ENCODE assay signal across 15 cellular contexts in the genomic region with DNA sequence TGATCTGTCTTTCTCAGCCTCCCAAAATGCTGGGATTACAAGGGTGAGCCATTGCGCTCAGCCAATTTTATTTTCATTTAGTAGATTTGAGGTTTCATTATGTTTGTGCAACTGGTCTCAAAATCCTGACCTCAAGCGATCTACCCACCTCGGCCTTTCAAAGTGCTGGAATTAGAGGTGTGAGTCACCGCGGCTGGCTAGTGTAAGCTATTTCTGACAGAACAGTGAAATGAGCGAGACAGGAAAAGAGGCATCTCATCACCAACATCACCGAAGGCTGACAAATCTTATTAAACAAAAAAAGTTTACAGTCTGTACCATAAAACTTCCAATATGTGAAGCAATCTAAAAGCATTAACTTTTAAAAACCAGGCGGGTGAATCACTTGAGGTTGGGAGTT. TPM values are rescaled to one million over a fixed set of nuclear protein-coding genes. Genes with fewer than 3 reads are reported as not detected.
DNase-seq lines count a peak whose midpoint lies in the region; FAIRE-seq and TF ChIP-seq lines count a peak whose summit lies in the region.
"Had no signal": no experiment of that assay in that cellular context is flagged by ENCODE, and none has a peak within 500 bp of the region (broad histone marks: within the 10 kb centered on the region; RNA-seq: fewer than 3 reads in every experiment).

No MANE protein-coding gene starts in this region.

- intact Hi-C loops in stomach (cut with DNase I; ENCODE audit: low total_unique reads): no loop called here

- no peak for FAIRE-seq in D721Med (lab: Jason Lieb, UNC)
- FAIRE-seq: kidney, TTC549 had no signal

- TF ChIP-seq CTCF in WERI-Rb-1 (IDR thresholded peaks at IDR 0.05; ENCODE audit: low read depth, low read length) (no peak), stomach (IDR thresholded peaks at IDR 0.05) (no peak), D721Med (IDR thresholded peaks at IDR 0.05; ENCODE audit: insufficient read depth, missing control alignments) (no peak), RWPE1 (conservative IDR thresholded peaks at IDR 0.05; ENCODE audit: low read depth) (no peak)

- H3K36me3 ChIP-seq in WERI-Rb-1 (peaks cover 35% of the 10 kb centered on the region), stomach (peaks cover 0 to 26% (median 6%) of the 10 kb centered on the region in 4 donors)

- POLR2A ChIA-PET in RWPE1 (lab: Yijun Ruan, JAX; ENCODE audit: low non-redundant PET): no interaction called here

- no peaks in the 10 kb centered on the region for H3K27me3 ChIP-seq in WERI-Rb-1 (ENCODE audit: insufficient read depth, low read depth, severe bottlenecking)
- H3K27me3 ChIP-seq in stomach: no peaks in the 10 kb centered on the region

- DNase-seq in M059J (ENCODE audit: low read depth) (peak; percentile 98), WERI-Rb-1 (no peak), islet precursor cell (peak; percentile 60), stomach (peak; percentile 53), D721Med (ENCODE audit: insufficient read length, low spot score) (no peak), RWPE1 (ENCODE audit: low spot score) (no peak), mucosa of gallbladder (ENCODE audit: low spot score) (no peak), NCI-H128 (lab: John Stamatoyannopoulos, UW; ENCODE audit: unreplicated experiment) (no peak)
- DNase-seq: foreskin melanocyte, HFFc6, kidney, naive B cell, NCI-H1092, NCI-H446 had no signal

- TF ChIP-seq POLR2A in stomach (IDR thresholded peaks at IDR 0.05): no peak

- CTCF ChIA-PET in RWPE1 (lab: Yijun Ruan, JAX): interaction anchor here (0.7 kb wide), 1 partner anchor 102 kb away, joined by 4 read pairs; no protein-coding TSS in a partner anchor

- H3K27ac ChIP-seq in WERI-Rb-1 (peak overlapping the region; percentile 85), stomach (peak overlapping the region; percentile 79 to 95 (median 82)), RWPE1 (no peak overlapping the region)

- WGBS in stomach, 5 donors: 34 to 69% (median 48%) methylated on average over 8 of the region's 8 CpGs

- no peaks in the 10 kb centered on the region for H3K9me3 ChIP-seq in WERI-Rb-1 (ENCODE audit: severe bottlenecking)
- no peaks in the 10 kb centered on the region for H3K9me3 ChIP-seq in stomach

- H3K4me3 ChIP-seq in WERI-Rb-1 (ENCODE audit: low read depth, low read length): no peak overlapping the region
- peak overlapping the region in 1 of 4 donors; percentile 16 for H3K4me3 ChIP-seq in stomach

- TF ChIP-seq EP300 in stomach (IDR thresholded peaks at IDR 0.05): no peak

- H3K4me1 ChIP-seq in stomach: peaks cover 16 to 56% (median 43%) of the 10 kb centered on the region in 4 donors

RNA-seq across cellular contexts. Expression of a gene that starts 12.2 kb away (rescaled TPM):
- 7.8 and 8.1 TPM in 2 replicates for total RNA-seq in M059J (2014; rRNA removed; shearing (Covaris generic))
- total RNA-seq in stomach: 10 to 100 TPM in 2 of 5 donors, 1 to 10 TPM in 2, under 1 TPM in 1; 0.29 to 13.4 (median 9.3) TPM
- 1 to 10 TPM; 2.6 to 5.7 (median 3.9) TPM for polyA plus RNA-seq in stomach
- 39.0 TPM for total RNA-seq in mucosa of gallbladder

RNA-seq across cellular contexts. Expression of a gene that starts 27.2 kb away (rescaled TPM):
- total RNA-seq in M059J (2014; rRNA removed; shearing (Covaris generic)): 14.9 and 42.1 TPM in 2 replicates
- 10 to 100 TPM in 4 of 5 donors, 1 to 10 TPM in 1; 2.9 to 41.4 (median 16.9) TPM for total RNA-seq in stomach
- polyA plus RNA-seq in stomach: 1 to 10 TPM; 3.2 to 4.0 (median 3.8) TPM
- total RNA-seq in mucosa of gallbladder: 26.8 TPM

RNA-seq across cellular contexts. Expression of a gene that starts 38.0 kb away (rescaled TPM):
- 4.8 and 11.9 TPM in 2 replicates for total RNA-seq in M059J (2014; rRNA removed; shearing (Covaris generic))
- total RNA-seq in stomach: 10 to 100 TPM in 4 of 5 donors, not detected in 1; 23.5 to 94.6 (median 33.2) TPM
- 1 to 10 TPM in 2 of 3 donors, not detected in 1; 3.0 to 3.7 TPM for polyA plus RNA-seq in stomach
- 39.9 TPM for total RNA-seq in mucosa of gallbladder

Comparison
In these comparisons a context has a peak if more than half of its experiments do, and no peak if none do; other contexts are left out.
1. DNase-seq: peak in M059J (single experiment), islet precursor cell (single experiment) and stomach (single experiment); none in WERI-Rb-1 (single experiment), D721Med (single experiment), RWPE1 (single experiment), mucosa of gallbladder (single experiment) and NCI-H128 (single experiment).